In the genomic region with DNA sequence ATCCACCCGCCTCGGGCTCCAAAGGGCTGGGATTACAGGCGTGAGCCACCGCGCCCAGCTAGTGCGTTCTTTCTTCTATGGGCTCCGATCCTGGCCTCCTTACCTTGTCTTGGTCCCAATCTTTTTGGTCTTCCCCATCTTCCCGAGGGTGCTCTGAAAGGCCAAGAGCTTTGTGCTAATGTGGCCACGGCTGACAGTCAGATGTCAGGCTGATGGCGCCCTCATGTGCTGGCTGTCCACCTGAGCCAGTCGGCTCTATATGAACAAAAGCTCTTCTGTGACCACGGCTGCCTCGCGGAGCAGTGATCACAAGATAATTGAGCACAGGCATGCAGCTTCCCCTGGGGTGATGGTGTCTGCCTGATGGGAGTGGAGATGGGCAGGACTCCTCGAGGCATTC, we compare ENCODE assay signal across 11 cellular contexts. TPM values are rescaled to one million over a fixed set of nuclear protein-coding genes. Genes with fewer than 3 reads are reported as not detected.
A peak's percentile ranks its signal among the peaks of the same experiment; 100 is the strongest.
DNase-seq lines count a peak whose midpoint lies in the region; FAIRE-seq and TF ChIP-seq lines count a peak whose summit lies in the region.
"Had no signal": no experiment of that assay in that cellular context is flagged by ENCODE, and none has a peak within 500 bp of the region (broad histone marks: within the 10 kb centered on the region; RNA-seq: fewer than 3 reads in every experiment).

No MANE protein-coding gene starts in this region.

- POLR2A ChIA-PET in Caco-2 (lab: Charles Lee), result no interaction called here
- POLR2A ChIA-PET in PC-9 (lab: Charles Lee; ENCODE audit: unreplicated experiment), result interaction anchor here (0.5 to 0.7 kb wide), 4 partner anchors 11 to 580 kb away, joined by 3 to 4 read pairs (median 4); a partner anchor contains a TSS

- H3K27me3 ChIP-seq in Caco-2 (replicated peaks; ENCODE audit: control insufficient read depth, insufficient read depth, low read length), result no peaks in the 10 kb centered on the region
- H3K27me3 ChIP-seq in PC-9 (ENCODE audit: insufficient read depth, low read depth), result no peaks in the 10 kb centered on the region
- peaks cover 0 to 12% (median 0%) of the 10 kb centered on the region in 7 donors for H3K27me3 ChIP-seq in spleen (replicated peaks in 1 of 7)

- peaks cover 8% of the 10 kb centered on the region for H3K36me3 ChIP-seq in Caco-2 (ENCODE audit: control insufficient read depth, insufficient read depth, low read length)
- H3K36me3 ChIP-seq in PC-9 (ENCODE audit: low read depth), result no peaks in the 10 kb centered on the region
- no peaks in the 10 kb centered on the region for H3K36me3 ChIP-seq in spleen

- no peak overlapping the region for H3K4me3 Mint-ChIP-seq in Caco-2 (ENCODE audit: unreplicated experiment)
- H3K4me3 Mint-ChIP-seq: dendritic cell treated with granulocyte-macrophage colony-stimulating factor and Interleukin-4, amounts not matched to agents 40 ng/mL and 50 ng/mL, for 4 days; memory B cell had no signal

- H3K79me2 ChIP-seq in PC-9 (ENCODE audit: low read depth), result no peaks in the 10 kb centered on the region

- H4K20me1 ChIP-seq in PC-9 (ENCODE audit: insufficient read depth), result no peaks in the 10 kb centered on the region

- H3K4me1 Mint-ChIP-seq in Caco-2 (ENCODE audit: low read depth, unreplicated experiment), result peaks cover 8% of the 10 kb centered on the region

- peak; percentile 21 for FAIRE-seq in GM19239 (lab: Jason Lieb, UNC)

- H3K27ac ChIP-seq in PC-9, result no peak overlapping the region
- H3K27ac ChIP-seq in spleen, result no peak overlapping the region
- no peak overlapping the region for H3K27ac ChIP-seq in caudate nucleus (ENCODE audit: low read depth, low read length)
- H3K27ac ChIP-seq: HL-60 had no signal

- H3K4me2 ChIP-seq in PC-9, result no peak overlapping the region

- DNase-seq in Caco-2 (peak; percentile 57 to 72), GM19239 (ENCODE audit: insufficient read length, low spot score) (no peak), PC-9 (peak in 1 of 2 experiments; percentile 61), iPS DF 19.7 (ENCODE audit: low read depth, low spot score) (peak; percentile 28), spleen (no peak), caudate nucleus (lab: John Stamatoyannopoulos, UW) (no peak)
- no peak for DNase-seq in stimulated activated CD4-positive, alpha-beta T cell treated with anti-CD3 and anti-CD28 coated beads, Interleukin-4, amount 100 ng/mL, for 1 hour
- no peak for DNase-seq in activated CD4-positive, CD25-positive, alpha-beta regulatory T cell treated with anti-CD3 and anti-CD28 coated beads, Interleukin-2, amount 50 U/mL, for 72 hours

- no peaks in the 10 kb centered on the region for H3K9me2 ChIP-seq in PC-9 (ENCODE audit: insufficient read depth)

- H3K9me3 ChIP-seq in Caco-2, result 0 out of 2 replicates have a peak, but pooled peaks cover 4% of the 10 kb centered on the region
- H3K9me3 ChIP-seq in PC-9 (ENCODE audit: insufficient read depth, low read depth), result no peaks in the 10 kb centered on the region
- H3K9me3 ChIP-seq in spleen, result no peaks in the 10 kb centered on the region

- WGBS in spleen, 5 donors, result 74 to 76% (median 75%) methylated on average over 15 of the region's 15 CpGs

- no peaks in the 10 kb centered on the region for H3F3A ChIP-seq in PC-9 (ENCODE audit: insufficient read depth, low read depth)

- H3K4me1 ChIP-seq in Caco-2 (no peaks in the 10 kb centered on the region), PC-9 (replicated peaks; ENCODE audit: insufficient read depth) (no peaks in the 10 kb centered on the region), spleen (peaks cover 0 to 13% (median 6%) of the 10 kb centered on the region in 6 donors)

- intact Hi-C loops in Caco-2 (cut with micrococcal nuclease; ENCODE audit: unreplicated experiment) (loop anchor here (1.0 to 5.0 kb wide), 2 partner anchors 50 to 122 kb away; no protein-coding TSS in a partner anchor), PC-9 (cut with micrococcal nuclease; ENCODE audit: unreplicated experiment) (loop anchor here (5.0 kb wide), 4 partner anchors 322 to 867 kb away; no protein-coding TSS in a partner anchor), spleen (cut with DNase I; ENCODE audit: low total_unique reads) (no loop called here)

- no peak overlapping the region for H2AFZ ChIP-seq in PC-9

- H3K36me3 Mint-ChIP-seq in Caco-2 (ENCODE audit: insufficient read depth, unreplicated experiment), result peaks cover 11% of the 10 kb centered on the region
- H3K36me3 Mint-ChIP-seq: memory B cell had no signal

- TF ChIP-seq CTCF in Caco-2 (IDR thresholded peaks at IDR 0.05; ENCODE audit: insufficient read depth in 1 of 2, low read depth in 1 of 2, low read length in 1 of 2, severe bottlenecking in 1 of 2, unreplicated experiment in 1 of 2) (peak; percentile 18), PC-9 (conservative IDR thresholded peaks at IDR 0.05) (0 out of 2 replicates have a peak, but pooled peaks have one; percentile 22), spleen (IDR thresholded peaks at IDR 0.05 in 8 of 11, conservative IDR thresholded peaks at IDR 0.05 in 3 of 11) (no peak)

- no peak for TF ChIP-seq POLR2A in spleen (IDR thresholded peaks at IDR 0.05)

- H3K9me3 Mint-ChIP-seq in Caco-2 (ENCODE audit: unreplicated experiment), result no peaks in the 10 kb centered on the region
- H3K9me3 Mint-ChIP-seq: dendritic cell treated with granulocyte-macrophage colony-stimulating factor and Interleukin-4, amounts not matched to agents 40 ng/mL and 50 ng/mL, for 4 days; memory B cell had no signal

- no TSS peak for BruUV-seq in Caco-2 (replicated peaks; lab: Mats Ljungman, UMichigan)
- BruUV-seq in PC-9 (replicated peaks; lab: Mats Ljungman, UMichigan), result no TSS peak

- H3K4me3 ChIP-seq in Caco-2 (ENCODE audit: low read depth, low read length) (no peak overlapping the region), PC-9 (no peak overlapping the region), spleen (no peak overlapping the region)

- H3K27ac Mint-ChIP-seq in Caco-2 (ENCODE audit: unreplicated experiment), result no peak overlapping the region
- H3K27ac Mint-ChIP-seq: memory B cell had no signal

- H3K27me3 Mint-ChIP-seq in Caco-2 (ENCODE audit: insufficient read depth, unreplicated experiment), result no peaks in the 10 kb centered on the region
- H3K27me3 Mint-ChIP-seq: memory B cell had no signal

- CTCF ChIA-PET in Caco-2 (lab: Charles Lee) (interaction anchor here (0.6 to 6.3 kb wide), 8 partner anchors 11 to 333 kb away, joined by 3 to 101 read pairs (median 4); a partner anchor contains a TSS), PC-9 (lab: Charles Lee) (interaction anchor here (0.6 to 1.8 kb wide), 10 partner anchors 50 to 787 kb away, joined by 3 to 21 read pairs (median 4); no protein-coding TSS in a partner anchor)

RNA-seq across cellular contexts. Expression of a gene that starts 11.0 kb away (rescaled TPM):
- 15.8 and 17.2 TPM in 2 replicates for total RNA-seq in Caco-2 (2022)
- 15.7 and 16.2 TPM in 2 replicates for total RNA-seq in PC-9 (2021)
- 10 to 100 TPM; 14.1 to 20.1 (median 18.3) TPM for total RNA-seq in spleen
- polyA plus RNA-seq in spleen, result 1 to 10 TPM; 3.1 to 3.3 (median 3.3) TPM

RNA-seq across cellular contexts. Expression of a gene that starts 25.4 kb away (rescaled TPM):
- total RNA-seq in Caco-2 (2022) (35.5 and 36.0 TPM in 2 replicates), PC-9 (2021) (1.2 and 1.9 TPM in 2 replicates), spleen (1 to 10 TPM; 2.6 to 4.7 (median 3.0) TPM)
- 1 to 10 TPM; 1.4 to 2.1 (median 1.6) TPM for polyA plus RNA-seq in spleen

Comparison
In these comparisons a context has a peak if more than half of its experiments do, and no peak if none do; other contexts are left out.
1. DNase-seq: peak in Caco-2 (2 of 2) and iPS DF 19.7 (single experiment); none in GM19239 (single experiment), spleen (single experiment), stimulated activated CD4-positive, alpha-beta T cell treated with anti-CD3 and anti-CD28 coated beads, Interleukin-4, amount 100 ng/mL, for 1 hour (single experiment), activated CD4-positive, CD25-positive, alpha-beta regulatory T cell treated with anti-CD3 and anti-CD28 coated beads, Interleukin-2, amount 50 U/mL, for 72 hours (single experiment) and caudate nucleus (0 of 61).
2. CTCF ChIP-seq: peak in Caco-2 (2 of 2) and PC-9 (single experiment); none in spleen (0 of 11).